ENCODE assay signal across 1 cellular context in genomic region chr15:51829360-51830278, GRCh38.
TF ChIP-seq lines count a peak whose summit lies in the region.

TMOD3 (plus strand) TSS chr15:51829653; CDS start chr15:51862885, 33,232 bp downstream.

TF ChIP-seq in HEK293, 187 proteins besides CTCF, POLR2A, EP300 and RAD21 (continued from another document):
- TF ChIP-seq ZNF280C (tag by site-specific recombination; IDR thresholded peaks at IDR 0.05) (no peak), KLF17 (tag by site-specific recombination; IDR thresholded peaks at IDR 0.05) (peak; percentile 73), ZNF707 (tag by site-specific recombination; IDR thresholded peaks at IDR 0.05) (no peak), ZNF138 (tag by site-specific recombination; IDR thresholded peaks at IDR 0.05; ENCODE audit: borderline replicate concordance) (no peak), ZNF26 (tag by site-specific recombination; IDR thresholded peaks at IDR 0.05) (no peak), ZNF692 (tag by site-specific recombination; IDR thresholded peaks at IDR 0.05) (0 out of 2 replicates have a peak, but pooled peaks have one; percentile 25), ZNF157 (tag by site-specific recombination; IDR thresholded peaks at IDR 0.05) (no peak), ZNF366 (tag by site-specific recombination; conservative IDR thresholded peaks at IDR 0.05) (no peak), ZNF626 (tag by site-specific recombination; IDR thresholded peaks at IDR 0.05) (no peak), ZNF747 (tag by site-specific recombination; IDR thresholded peaks at IDR 0.05) (no peak), ZNF76 (tag by site-specific recombination; IDR thresholded peaks at IDR 0.05; ENCODE audit: borderline replicate concordance, low read depth) (peak; percentile 86), ZNF221 (tag by site-specific recombination; IDR thresholded peaks at IDR 0.05; ENCODE audit: borderline replicate concordance) (no peak), ZFP3 (tag by site-specific recombination; IDR thresholded peaks at IDR 0.05; ENCODE audit: low read depth) (no peak), PATZ1 (tag by site-specific recombination; IDR thresholded peaks at IDR 0.05) (peak; percentile 54), PBX3 (CRISPR knock-in tag; IDR thresholded peaks at IDR 0.05) (no peak), SP3 (tag by site-specific recombination; IDR thresholded peaks at IDR 0.05) (peak; percentile 43), HOXD13 (CRISPR knock-in tag; IDR thresholded peaks at IDR 0.05; ENCODE audit: borderline replicate concordance) (no peak), GFI1B (tag by site-specific recombination; IDR thresholded peaks at IDR 0.05) (no peak), ZBTB7A (tag by site-specific recombination; IDR thresholded peaks at IDR 0.05; ENCODE audit: low read depth) (0 out of 2 replicates have a peak, but pooled peaks have one; percentile 45), ZSCAN16 (tag by site-specific recombination; IDR thresholded peaks at IDR 0.05) (no peak), ZNF24 (tag by site-specific recombination; IDR thresholded peaks at IDR 0.05) (no peak), ZNF658 (tag by site-specific recombination; IDR thresholded peaks at IDR 0.05) (no peak), ZNF302 (tag by site-specific recombination; IDR thresholded peaks at IDR 0.05; ENCODE audit: low read depth) (no peak), INSM2 (tag by site-specific recombination; IDR thresholded peaks at IDR 0.05) (no peak), ZBTB17 (tag by site-specific recombination; IDR thresholded peaks at IDR 0.05) (no peak; the same call in none of the 2 replicates), ZFP69B (tag by site-specific recombination; IDR thresholded peaks at IDR 0.05) (no peak), FEZF1 (tag by site-specific recombination; IDR thresholded peaks at IDR 0.05) (no peak), GLIS2 (tag by site-specific recombination; IDR thresholded peaks at IDR 0.05) (peak; percentile 67), ZNF155 (tag by site-specific recombination; IDR thresholded peaks at IDR 0.05) (no peak), KLF10 (tag by site-specific recombination; IDR thresholded peaks at IDR 0.05) (0 out of 2 replicates have a peak, but pooled peaks have one; percentile 39), ZBTB20 (tag by site-specific recombination; IDR thresholded peaks at IDR 0.05) (peak; percentile 76; the same call in 1 of the 2 replicates), ZNF394 (tag by site-specific recombination; IDR thresholded peaks at IDR 0.05; ENCODE audit: borderline replicate concordance) (peak; percentile 12; the same call in 1 of the 2 replicates), ZNF561 (tag by site-specific recombination; IDR thresholded peaks at IDR 0.05; ENCODE audit: borderline replicate concordance) (0 out of 2 replicates have a peak, but pooled peaks have one; percentile 40), ZEB2 (tag by site-specific recombination; IDR thresholded peaks at IDR 0.05) (0 out of 2 replicates have a peak, but pooled peaks have one; percentile 51), ZNF518A (tag by site-specific recombination; conservative IDR thresholded peaks at IDR 0.05; ENCODE audit: low read depth) (no peak; the same call in 1 of the 2 replicates), ZNF37A (tag by site-specific recombination; IDR thresholded peaks at IDR 0.05) (no peak), ZSCAN23 (tag by site-specific recombination; IDR thresholded peaks at IDR 0.05) (no peak), KLF16 (tag by site-specific recombination; IDR thresholded peaks at IDR 0.05) (no peak), ZNF571 (tag by site-specific recombination; IDR thresholded peaks at IDR 0.05) (no peak), ZNF16 (tag by site-specific recombination; IDR thresholded peaks at IDR 0.05; ENCODE audit: low read depth) (no peak), ZNF48 (tag by site-specific recombination; IDR thresholded peaks at IDR 0.05) (no peak), ZNF560 (tag by site-specific recombination; IDR thresholded peaks at IDR 0.05; ENCODE audit: borderline replicate concordance) (no peak), ZNF404 (tag by site-specific recombination; IDR thresholded peaks at IDR 0.05) (no peak), OSR2 (tag by site-specific recombination; IDR thresholded peaks at IDR 0.05) (no peak), ZNF830 (tag by site-specific recombination; IDR thresholded peaks at IDR 0.05; ENCODE audit: low read depth) (no peak), ZBTB48 (tag by site-specific recombination; IDR thresholded peaks at IDR 0.05) (peak; percentile 19; the same call in 1 of the 2 replicates), ZNF664 (tag by site-specific recombination; IDR thresholded peaks at IDR 0.05) (no peak), ZFHX2 (tag by site-specific recombination; conservative IDR thresholded peaks at IDR 0.05) (0 out of 2 replicates have a peak, but pooled peaks have one; percentile 10), ZNF596 (tag by site-specific recombination; IDR thresholded peaks at IDR 0.05) (no peak)
